7 cellular contexts compared by ENCODE assay signal in the genomic region with DNA sequence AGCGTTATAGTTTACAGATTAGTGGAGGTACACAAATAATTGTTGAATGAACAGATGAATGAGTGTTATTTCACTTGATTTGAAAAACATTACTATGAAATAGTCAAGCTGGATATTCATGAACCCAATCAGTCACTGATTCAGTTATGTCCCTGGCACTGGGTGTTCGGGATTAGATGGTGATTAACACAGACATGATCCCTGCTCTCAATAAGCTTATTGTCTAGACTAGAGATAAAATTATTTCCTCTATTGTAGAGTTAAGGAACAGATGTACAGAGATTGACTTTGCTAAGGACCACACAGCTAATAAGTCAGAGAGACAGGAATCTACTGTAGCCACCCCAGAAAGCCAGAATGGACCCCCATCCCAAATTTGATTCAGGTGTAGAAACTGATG. TPM values are rescaled to one million over a fixed set of nuclear protein-coding genes. Genes with fewer than 3 reads are reported as not detected.
DNase-seq lines count a peak whose midpoint lies in the region; ATAC-seq, FAIRE-seq and TF ChIP-seq lines count a peak whose summit lies in the region.

No MANE protein-coding gene starts in this region.

- H3K27me3 ChIP-seq in Panc1 (ENCODE audit: control insufficient read depth, insufficient read depth, low read length) (no peaks in the 10 kb centered on the region), endothelial cell of umbilical vein (ENCODE audit: control insufficient read depth in 2 of 2, insufficient read depth in 2 of 2, low read length in 2 of 2) (no peaks in the 10 kb centered on the region), osteoblast (ENCODE audit: insufficient read depth, low read length) (no peaks in the 10 kb centered on the region), tibial artery (no peaks in the 10 kb centered on the region)

- dilution Hi-C loops in endothelial cell of umbilical vein (cut with MboI; ENCODE audit: extremely low pct_ligation_motif_present, low sequenced_read_pairs): no loop called here

- no peak for ATAC-seq in Panc1

- DNase-seq in GM12864 (ENCODE audit: low read depth) (no peak), Panc1 (ENCODE audit: low read depth, low spot score) (no peak), endothelial cell of umbilical vein (ENCODE audit: low read depth, low spot score) (no peak), osteoblast (ENCODE audit: insufficient read length, low spot score, missing footprints) (peak; percentile 58), tibial artery (no peak), inferior parietal cortex (ENCODE audit: extremely low spot score) (no peak), COLO668 (lab: John Stamatoyannopoulos, UW; ENCODE audit: unreplicated experiment) (no peak)

- in situ Hi-C loops in Panc1 (cut with HindIII; ENCODE audit: low pct_unique_long_range_greater_than_20kb, low sequenced_read_pairs): no loop called here

- H3K4me3 ChIP-seq in GM12864 (ENCODE audit: low read depth, low read length): peak overlapping the region; percentile 58; the same call in 1 of the 2 replicates
- peak overlapping the region; percentile 65 to 93 for H3K4me3 ChIP-seq in Panc1 (ENCODE audit: low read depth in 2 of 2, low read length in 2 of 2)
- peak overlapping the region; percentile 67 to 80 (median 69) for H3K4me3 ChIP-seq in endothelial cell of umbilical vein (replicated peaks in 1 of 3; ENCODE audit: insufficient read depth in 1 of 3, low read depth in 1 of 3, low read length in 3 of 3)
- H3K4me3 ChIP-seq in osteoblast (ENCODE audit: insufficient read depth, low read length): peak overlapping the region; percentile 86
- no peak overlapping the region for H3K4me3 ChIP-seq in tibial artery

- H3K79me2 ChIP-seq in endothelial cell of umbilical vein (ENCODE audit: control insufficient read depth, insufficient read depth, low read length) (no peaks in the 10 kb centered on the region), osteoblast (ENCODE audit: insufficient read depth, low read length) (no peaks in the 10 kb centered on the region)

- H3K27ac ChIP-seq in Panc1 (ENCODE audit: low read length) (peak overlapping the region; percentile 84), endothelial cell of umbilical vein (ENCODE audit: insufficient read depth, low read depth, low read length) (peak overlapping the region; percentile 83), osteoblast (ENCODE audit: low read depth, low read length) (no peak overlapping the region), tibial artery (no peak overlapping the region)

- BruUV-seq in Panc1 (replicated peaks; lab: Mats Ljungman, UMichigan) (no TSS peak), endothelial cell of umbilical vein (replicated peaks; lab: Mats Ljungman, UMichigan) (no TSS peak)

- H4K20me1 ChIP-seq in endothelial cell of umbilical vein (replicated peaks; ENCODE audit: control insufficient read depth, extremely low read depth, insufficient read depth, low read length) (peaks cover 2% of the 10 kb centered on the region), osteoblast (ENCODE audit: insufficient read depth, low read length) (no peaks in the 10 kb centered on the region)

- H3K9me1 ChIP-seq in endothelial cell of umbilical vein (replicated peaks; ENCODE audit: control insufficient read depth, extremely low read depth, insufficient read depth, low read length): no peaks in the 10 kb centered on the region

- peak overlapping the region; percentile 71 for H3K4me2 ChIP-seq in endothelial cell of umbilical vein (ENCODE audit: insufficient read depth, low read length)
- H3K4me2 ChIP-seq in osteoblast (ENCODE audit: insufficient read depth, low read length): peak overlapping the region; percentile 98

- H2AFZ ChIP-seq in endothelial cell of umbilical vein (ENCODE audit: low read depth, low read length) (peak overlapping the region; percentile 88), osteoblast (ENCODE audit: low read length) (peak overlapping the region; percentile 99)

- POLR2A ChIA-PET in Panc1 (lab: Charles Lee) (no interaction called here), endothelial cell of umbilical vein (lab: Charles Lee) (interaction anchor here (0.5 kb wide), 1 partner anchor 93 kb away, joined by 3 read pairs; a partner anchor contains a TSS)

- H3K4me1 ChIP-seq in Panc1 (ENCODE audit: control insufficient read depth, insufficient read depth, low read length) (no peaks in the 10 kb centered on the region), endothelial cell of umbilical vein (ENCODE audit: control insufficient read depth, extremely low read depth, insufficient read depth, low read length) (no peaks in the 10 kb centered on the region), osteoblast (ENCODE audit: insufficient read depth, low read length) (no peaks in the 10 kb centered on the region), tibial artery (peaks cover 0 to 5% (median 2%) of the 10 kb centered on the region in 4 donors)

- TF ChIP-seq CTCF in GM12864 (IDR thresholded peaks at IDR 0.05; ENCODE audit: low read depth, low read length, missing control alignments): no peak
- TF ChIP-seq CTCF in Panc1 (IDR thresholded peaks at IDR 0.05): no peak
- TF ChIP-seq CTCF in endothelial cell of umbilical vein (IDR thresholded peaks at IDR 0.05; ENCODE audit: extremely low read depth in 1 of 2, insufficient read depth in 1 of 2, low read depth in 1 of 2, low read length in 2 of 2): no peak
- no peak for TF ChIP-seq CTCF in osteoblast (IDR thresholded peaks at IDR 0.05; ENCODE audit: extremely low read depth, low read depth, low read length)
- no peak for TF ChIP-seq CTCF in tibial artery (IDR thresholded peaks at IDR 0.05)

- no peaks in the 10 kb centered on the region for H3K36me3 ChIP-seq in Panc1 (ENCODE audit: control insufficient read depth, insufficient read depth, low read length)
- H3K36me3 ChIP-seq in endothelial cell of umbilical vein (ENCODE audit: control insufficient read depth in 2 of 2, extremely low read depth in 1 of 2, insufficient read depth in 2 of 2, low read length in 2 of 2): no peaks in the 10 kb centered on the region
- no peaks in the 10 kb centered on the region for H3K36me3 ChIP-seq in osteoblast (ENCODE audit: insufficient read depth, low read length)
- H3K36me3 ChIP-seq in tibial artery: no peaks in the 10 kb centered on the region

- no peak for TF ChIP-seq POLR2A in endothelial cell of umbilical vein (IDR thresholded peaks at IDR 0.05; ENCODE audit: low read depth, low read length)

- H3K9me3 ChIP-seq in Panc1 (ENCODE audit: control insufficient read depth, insufficient read depth, low read depth, low read length): no peaks in the 10 kb centered on the region
- no peaks in the 10 kb centered on the region for H3K9me3 ChIP-seq in endothelial cell of umbilical vein (replicated peaks; ENCODE audit: control insufficient read depth, insufficient read depth, low read length)
- no peaks in the 10 kb centered on the region for H3K9me3 ChIP-seq in osteoblast (ENCODE audit: low read depth, low read length)
- H3K9me3 ChIP-seq in tibial artery: no peaks in the 10 kb centered on the region

- peak overlapping the region; percentile 95 for H3K9ac ChIP-seq in endothelial cell of umbilical vein (replicated peaks; ENCODE audit: extremely low read depth, insufficient read depth, low read length)

- intact Hi-C loops in Panc1 (cut with micrococcal nuclease; ENCODE audit: unreplicated experiment) (loop anchor here (2.0 kb wide), 2 partner anchors 73 to 103 kb away; no protein-coding TSS in a partner anchor), endothelial cell of umbilical vein (cut with micrococcal nuclease) (loop anchor here (2.0 to 5.0 kb wide), 3 partner anchors 55 to 341 kb away; a partner anchor contains a TSS), tibial artery (cut with DNase I; ENCODE audit: low total_unique reads) (no loop called here)

- no peak for FAIRE-seq in endothelial cell of umbilical vein (lab: Jason Lieb, UNC)

- CTCF ChIA-PET in Panc1 (lab: Charles Lee) (no interaction called here), endothelial cell of umbilical vein (lab: Charles Lee) (interaction anchor here (0.8 to 4.2 kb wide), 7 partner anchors 89 to 460 kb away, joined by 3 to 30 read pairs (median 10); a partner anchor contains a TSS)

TF ChIP-seq in endothelial cell of umbilical vein, 7 proteins besides CTCF, POLR2A, EP300 and RAD21:
- TF ChIP-seq GATA2 (IDR thresholded peaks at IDR 0.05; ENCODE audit: insufficient read depth, insufficient read length, low read depth, low read length): no peak
- no peak for TF ChIP-seq POLR2AphosphoS5 (IDR thresholded peaks at IDR 0.05; ENCODE audit: insufficient read depth, low read depth, low read length)
- no peak for TF ChIP-seq MYC (IDR thresholded peaks at IDR 0.05; ENCODE audit: low read depth, low read length)
- no peak for TF ChIP-seq EZH2 (IDR thresholded peaks at IDR 0.05; ENCODE audit: borderline replicate concordance, low read depth, low read length, severe bottlenecking)
- no peak for TF ChIP-seq FOS (IDR thresholded peaks at IDR 0.05; ENCODE audit: borderline replicate concordance, insufficient read depth, low read length)
- no peak for TF ChIP-seq JUN (IDR thresholded peaks at IDR 0.05; ENCODE audit: borderline replicate concordance, insufficient read depth, insufficient read length, low read depth)
- TF ChIP-seq, protein P1, sequence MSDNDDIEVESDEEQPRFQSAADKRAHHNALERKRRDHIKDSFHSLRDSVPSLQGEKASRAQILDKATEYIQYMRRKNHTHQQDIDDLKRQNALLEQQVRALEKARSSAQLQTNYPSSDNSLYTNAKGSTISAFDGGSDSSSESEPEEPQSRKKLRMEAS (IDR thresholded peaks at IDR 0.05; ENCODE audit: insufficient read depth, insufficient read length): no peak

RNA-seq across cellular contexts. Expression of a gene that starts 1.0 kb away (rescaled TPM):
- 3.9 TPM for total RNA-seq in Panc1 (2021; ENCODE audit: unreplicated experiment)
- 4.2 TPM for polyA plus RNA-seq in Panc1 (2012; ENCODE audit: insufficient read length)
- 17.0 and 24.0 TPM in 2 replicates for total RNA-seq in endothelial cell of umbilical vein
- polyA plus RNA-seq in endothelial cell of umbilical vein: 3.1 and 7.0 TPM in 2 replicates
- 3.4 and 4.1 TPM in 2 replicates for polyA plus RNA-seq in endothelial cell of umbilical vein (2011; cell fraction: cytosol; rRNA removed)
- polyA plus RNA-seq in endothelial cell of umbilical vein (2011; cell fraction: nucleus; rRNA removed): 23.4 and 28.3 TPM in 2 replicates
- 8.8 and 15.1 TPM in 2 replicates for polyA plus RNA-seq in endothelial cell of umbilical vein (2012)
- polyA minus RNA-seq in endothelial cell of umbilical vein: 5.7 and 5.8 TPM in 2 replicates
- polyA minus RNA-seq in endothelial cell of umbilical vein (2011; cell fraction: cytosol; rRNA and poly(A)+ RNA removed): 2.7 TPM
- 17.5 and 20.4 TPM in 2 replicates for polyA minus RNA-seq in endothelial cell of umbilical vein (2011; cell fraction: nucleus; rRNA and poly(A)+ RNA removed)
- total RNA-seq in osteoblast: 1.2 and 2.2 TPM in 2 replicates

Comparison
In these comparisons a context has a peak if more than half of its experiments do, and no peak if none do; other contexts are left out.
1. H3K4me3 ChIP-seq: peak in GM12864 (single experiment), Panc1 (2 of 2), endothelial cell of umbilical vein (3 of 3) and osteoblast (single experiment); none in tibial artery (0 of 2).
2. H3K27ac ChIP-seq: peak in Panc1 (single experiment) and endothelial cell of umbilical vein (single experiment); none in osteoblast (single experiment) and tibial artery (0 of 2).